ENCODE assay signal across 15 cellular contexts in genomic region chr2:207039225-207039624, GRCh38.
DNase-seq lines count a peak whose midpoint lies in the region; ATAC-seq lines count a peak whose summit lies in the region.
"Had no signal": no experiment of that assay in that cellular context is flagged by ENCODE, and none has a peak within 500 bp of the region (broad histone marks: within the 10 kb centered on the region; RNA-seq: fewer than 3 reads in every experiment).

No MANE protein-coding gene starts in this region.

- DNase-seq in T-helper 1 cell = no peak
- DNase-seq in NCI-H69 (lab: John Stamatoyannopoulos, UW) = peak; percentile 71
- DNase-seq: C1 segment of cervical spinal cord, EL, H7, MG63, NCI-H1092, NCI-H187, NCI-H524 treated with DMSO at 0.1 percent for 48 hours, OCI-M1 had no signal

- H3K36me3 Mint-ChIP-seq in T-helper 1 cell treated with Interleukin-12 subunit alpha and Interleukin-12 subunit beta and Interleukin-4 antibody, amounts not matched to agents 30 μg/mL and 1 μg/mL, for 36 hours (ENCODE audit: low read depth) = no peaks in the 10 kb centered on the region
- no peaks in the 10 kb centered on the region for H3K36me3 Mint-ChIP-seq in activated T-helper 17 cell treated with anti-CD3 and anti-CD28 coated beads, Interleukin-2, amount 50 U/mL, for 72 hours (ENCODE audit: low read depth)

- no peaks in the 10 kb centered on the region for H3K4me1 Mint-ChIP-seq in T-helper 1 cell treated with Interleukin-12 subunit alpha and Interleukin-12 subunit beta and Interleukin-4 antibody, amounts not matched to agents 30 μg/mL and 1 μg/mL, for 36 hours (ENCODE audit: low read depth)
- no peaks in the 10 kb centered on the region for H3K4me1 Mint-ChIP-seq in activated T-helper 17 cell treated with anti-CD3 and anti-CD28 coated beads, Interleukin-2, amount 50 U/mL, for 72 hours

- peak overlapping the region; percentile 3 for H3K27ac Mint-ChIP-seq in T-helper 1 cell treated with Interleukin-12 subunit alpha and Interleukin-12 subunit beta and Interleukin-4 antibody, amounts not matched to agents 30 μg/mL and 1 μg/mL, for 36 hours
- no peak overlapping the region for H3K27ac Mint-ChIP-seq in activated T-helper 17 cell treated with anti-CD3 and anti-CD28 coated beads, Interleukin-2, amount 50 U/mL, for 72 hours

- ATAC-seq in esophagus mucosa = peak; percentile 84
- ATAC-seq in HG03378 (IDR thresholded peaks at IDR 0.05; ENCODE audit: unreplicated experiment) = no peak
- ATAC-seq in activated T-helper 17 cell treated with anti-CD3 and anti-CD28 coated beads, Interleukin-2, amount 50 U/mL, for 72 hours (replicated peaks) = no peak
- no peak for ATAC-seq in GM18868 (IDR thresholded peaks at IDR 0.05; ENCODE audit: unreplicated experiment)

- no peaks in the 10 kb centered on the region for H3K9me3 Mint-ChIP-seq in T-helper 1 cell treated with Interleukin-12 subunit alpha and Interleukin-12 subunit beta and Interleukin-4 antibody, amounts not matched to agents 30 μg/mL and 1 μg/mL, for 36 hours
- H3K9me3 Mint-ChIP-seq in activated T-helper 17 cell treated with anti-CD3 and anti-CD28 coated beads, Interleukin-2, amount 50 U/mL, for 72 hours = no peaks in the 10 kb centered on the region

- H3K27me3 Mint-ChIP-seq in T-helper 1 cell treated with Interleukin-12 subunit alpha and Interleukin-12 subunit beta and Interleukin-4 antibody, amounts not matched to agents 30 μg/mL and 1 μg/mL, for 36 hours (ENCODE audit: low read depth) = peaks cover 4% of the 10 kb centered on the region
- H3K27me3 Mint-ChIP-seq in activated T-helper 17 cell treated with anti-CD3 and anti-CD28 coated beads, Interleukin-2, amount 50 U/mL, for 72 hours = peaks cover 12% of the 10 kb centered on the region

- H3K4me3 Mint-ChIP-seq in T-helper 1 cell treated with Interleukin-12 subunit alpha and Interleukin-12 subunit beta and Interleukin-4 antibody, amounts not matched to agents 30 μg/mL and 1 μg/mL, for 36 hours = no peak overlapping the region
- H3K4me3 Mint-ChIP-seq in activated T-helper 17 cell treated with anti-CD3 and anti-CD28 coated beads, Interleukin-2, amount 50 U/mL, for 72 hours = no peak overlapping the region
